In the genomic region with DNA sequence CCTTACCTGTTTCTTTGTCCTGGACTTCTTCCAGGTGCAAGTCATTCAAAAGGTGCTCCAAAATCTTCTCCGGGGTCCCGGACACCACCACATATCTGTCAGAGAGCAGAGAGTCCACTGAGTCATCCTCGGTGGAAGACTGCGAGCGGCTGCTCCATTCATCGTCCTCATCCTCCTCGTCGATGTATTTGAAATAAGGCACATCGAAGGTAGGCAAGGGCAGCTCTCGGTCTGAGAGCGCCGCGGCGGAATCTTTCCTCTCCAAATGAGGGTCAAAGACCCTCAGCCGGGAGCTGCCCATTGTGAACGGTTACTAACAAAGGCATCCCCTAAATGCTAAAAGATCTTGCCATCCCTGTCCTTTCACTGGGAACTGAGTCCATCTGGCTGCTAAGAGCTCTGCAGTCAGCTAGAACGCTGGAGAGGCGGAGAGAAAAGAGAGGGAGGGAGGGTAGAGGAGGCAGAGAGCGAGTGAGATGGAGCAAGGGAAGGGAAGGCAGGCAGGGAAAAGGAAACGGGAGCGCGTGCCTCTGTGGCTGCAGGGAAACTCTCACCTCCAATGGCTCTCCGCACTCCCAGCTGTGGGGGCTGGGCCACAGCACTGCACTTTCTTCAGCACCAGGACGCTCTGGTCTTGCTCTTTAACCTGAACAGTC, we compare ENCODE assay signal across 8 cellular contexts.
DNase-seq lines count a peak whose midpoint lies in the region.

No MANE protein-coding gene starts in this region.

- H3K27me3 ChIP-seq in neuron (ENCODE audit: insufficient read depth, low read length): no peaks in the 10 kb centered on the region

- peak overlapping the region; percentile 29 for H2AFZ ChIP-seq in neuron (ENCODE audit: low read depth, low read length)

- peaks cover 52% of the 10 kb centered on the region for H3K4me1 ChIP-seq in neuron (ENCODE audit: insufficient read depth, low read length)

- no peaks in the 10 kb centered on the region for H3K36me3 ChIP-seq in neuron (ENCODE audit: insufficient read depth, low read length)

- H3K9me3 ChIP-seq in neuron (ENCODE audit: low read length): no peaks in the 10 kb centered on the region

- DNase-seq in AG08396 (ENCODE audit: low spot score) (peak; percentile 10), NCI-H524 treated with DMSO at 0.1 percent for 48 hours (lab: John Stamatoyannopoulos, UW) (peak; percentile 70), globus pallidus (ENCODE audit: low spot score) (peak; percentile 92), MV-4-11 (lab: John Stamatoyannopoulos, UW) (no peak), DMS153 treated with DMSO at 0.1 percent for 48 hours (lab: John Stamatoyannopoulos, UW; ENCODE audit: unreplicated experiment) (no peak), epidermal melanocyte (ENCODE audit: insufficient read length, low spot score) (no peak), T1000 (lab: John Stamatoyannopoulos, UW) (no peak)

- H3K4me3 ChIP-seq in neuron (ENCODE audit: low read length): peak overlapping the region; percentile 35

Comparison
In these comparisons a context has a peak if more than half of its experiments do, and no peak if none do; other contexts are left out.
1. DNase-seq: peak in AG08396 (single experiment), NCI-H524 treated with DMSO at 0.1 percent for 48 hours (single experiment) and globus pallidus (single experiment); none in MV-4-11 (single experiment), DMS153 treated with DMSO at 0.1 percent for 48 hours (single experiment), epidermal melanocyte (single experiment) and T1000 (single experiment).